8 cellular contexts compared by ENCODE assay signal in genomic region chr10:43105119-43105792, GRCh38. TPM values are rescaled to one million over a fixed set of nuclear protein-coding genes. Genes with fewer than 3 reads are reported as not detected.
DNase-seq lines count a peak whose midpoint lies in the region; ATAC-seq and TF ChIP-seq lines count a peak whose summit lies in the region.

No MANE protein-coding gene starts in this region.

- H3K36me3 ChIP-seq in HUES48 (ENCODE audit: control insufficient read depth, insufficient read depth, low read length): no peaks in the 10 kb centered on the region
- no peaks in the 10 kb centered on the region for H3K36me3 ChIP-seq in SJCRH30
- H3K36me3 ChIP-seq in gastroesophageal sphincter: no peaks in the 10 kb centered on the region
- no peaks in the 10 kb centered on the region for H3K36me3 ChIP-seq in neuronal stem cell (replicated peaks in 1 of 2; ENCODE audit: control insufficient read depth in 2 of 2, insufficient read depth in 2 of 2, low read length in 2 of 2)
- no peaks in the 10 kb centered on the region for H3K36me3 ChIP-seq in stomach

- H3K23ac ChIP-seq in neuronal stem cell (ENCODE audit: low read depth, low read length, poor library complexity): peak overlapping the region; percentile 52

- intact Hi-C loops in stomach (cut with DNase I; ENCODE audit: low total_unique reads): loop anchor here (5.0 kb wide), 1 partner anchor 353 kb away; no protein-coding TSS in a partner anchor

- H3K18ac ChIP-seq in neuronal stem cell (ENCODE audit: low read length): peak overlapping the region; percentile 98

- H3K4me3 ChIP-seq in HUES48 (ENCODE audit: low read depth, low read length) (peak overlapping the region; percentile 60), SJCRH30 (no peak overlapping the region), gastroesophageal sphincter (peak overlapping the region; percentile 44 to 64), neuronal stem cell (ENCODE audit: low read length in 2 of 2) (peak overlapping the region; percentile 39 to 82), stomach (peak overlapping the region; percentile 50 to 73 (median 60))

- H2BK15ac ChIP-seq in neuronal stem cell (ENCODE audit: low read length): peak overlapping the region; percentile 77

- H3K9ac ChIP-seq in HUES48 (ENCODE audit: low read depth, low read length): peak overlapping the region; percentile 49; the same call in 1 of the 2 replicates
- peak overlapping the region; percentile 91 for H3K9ac ChIP-seq in neuronal stem cell (ENCODE audit: low read depth, low read length, poor library complexity)

- H3K14ac ChIP-seq in neuronal stem cell (ENCODE audit: low read length): peak overlapping the region; percentile 99

- ATAC-seq in GM21447 (IDR thresholded peaks at IDR 0.05; ENCODE audit: unreplicated experiment) (peak; percentile 76), gastroesophageal sphincter (peak; percentile 88)

- H2BK12ac ChIP-seq in neuronal stem cell (ENCODE audit: low read length): peak overlapping the region; percentile 87

- H3K4me1 ChIP-seq in HUES48 (ENCODE audit: control insufficient read depth, insufficient read depth, low read length): peaks cover 3% of the 10 kb centered on the region; the same call in 1 of the 2 replicates
- H3K4me1 ChIP-seq in SJCRH30: no peaks in the 10 kb centered on the region
- peaks cover 0 to 21% (median 6%) of the 10 kb centered on the region in 3 donors for H3K4me1 ChIP-seq in gastroesophageal sphincter
- peaks cover 4 to 6% of the 10 kb centered on the region in 2 donors for H3K4me1 ChIP-seq in neuronal stem cell (ENCODE audit: control insufficient read depth in 2 of 2, insufficient read depth in 1 of 2, low read depth in 1 of 2, low read length in 2 of 2)
- H3K4me1 ChIP-seq in stomach: peaks cover 6 to 19% (median 18%) of the 10 kb centered on the region in 4 donors

- TF ChIP-seq CTCF in gastroesophageal sphincter (IDR thresholded peaks at IDR 0.05): peak in 3 of 4 experiments; percentile 98 to 100 (median 99)
- peak in 6 of 7 experiments; percentile 17 to 99 (median 98) for TF ChIP-seq CTCF in stomach (IDR thresholded peaks at IDR 0.05)

- no CpG with 5 or more reads among the region's 64 CpGs for WGBS in gastroesophageal sphincter (ENCODE audit: low coverage in 1 of 2), 2 donors
- no CpG with 5 or more reads among the region's 64 CpGs for WGBS in neuronal stem cell (ENCODE audit: extremely low coverage in 2 of 2, insufficient read length in 2 of 2, insufficient replicate concordance in 1 of 2), 2 donors
- 0 to 2% (median 1%) methylated on average over 42 to 64 of the region's 64 CpGs for WGBS in stomach, 5 donors

- H3K4ac ChIP-seq in neuronal stem cell (ENCODE audit: low read length): no peak overlapping the region

- no peak overlapping the region for H4K91ac ChIP-seq in neuronal stem cell (ENCODE audit: low read depth, low read length, poor library complexity)

- no peak overlapping the region for H3K27ac ChIP-seq in HUES48 (ENCODE audit: low read depth, low read length)
- no peak overlapping the region for H3K27ac ChIP-seq in SJCRH30
- H3K27ac ChIP-seq in gastroesophageal sphincter: peak overlapping the region in 2 of 4 donors; percentile 35 to 47
- no peak overlapping the region for H3K27ac ChIP-seq in neuronal stem cell (replicated peaks; ENCODE audit: low read length)
- H3K27ac ChIP-seq in stomach: peak overlapping the region in 1 of 5 donors; percentile 31

- TF ChIP-seq EP300 in gastroesophageal sphincter (IDR thresholded peaks at IDR 0.05): no peak
- no peak for TF ChIP-seq EP300 in stomach (IDR thresholded peaks at IDR 0.05)

- H3K4me2 ChIP-seq in neuronal stem cell (ENCODE audit: insufficient read depth, low read length, poor library complexity, severe bottlenecking): peak overlapping the region; percentile 97

- H3K27me3 ChIP-seq in HUES48 (ENCODE audit: control insufficient read depth, insufficient read depth, low read length) (peaks cover 20% of the 10 kb centered on the region), SJCRH30 (no peaks in the 10 kb centered on the region), gastroesophageal sphincter (peaks cover 45% of the 10 kb centered on the region), neuronal stem cell (ENCODE audit: control insufficient read depth in 3 of 3, insufficient read depth in 3 of 3, low read depth in 1 of 3, low read length in 3 of 3) (peaks cover 0 to 37% (median 11%) of the 10 kb centered on the region in 3 experiments), stomach (peaks cover 0 to 49% (median 10%) of the 10 kb centered on the region in 3 donors)

- H2AFZ ChIP-seq in neuronal stem cell (ENCODE audit: low read length): peak overlapping the region; percentile 99

- peak overlapping the region; percentile 56 for H4K8ac ChIP-seq in neuronal stem cell (ENCODE audit: low read depth, low read length)

- DNase-seq in DMS114 treated with DMSO at 0.1 percent for 48 hours (lab: John Stamatoyannopoulos, UW; ENCODE audit: unreplicated experiment) (peak; percentile 76), SJCRH30 (peak; percentile 38 to 54), neuronal stem cell (ENCODE audit: low spot score) (peak; percentile 81), stomach (peak; percentile 75)
- DNase-seq in activated gamma-delta T cell treated with anti-CD3 and anti-CD28 coated beads, Interleukin-2, amount 50 U/mL, for 16 hours (ENCODE audit: low read depth): peak; percentile 63

- no peaks in the 10 kb centered on the region for H3K9me3 ChIP-seq in HUES48 (ENCODE audit: control insufficient read depth, insufficient read depth, low read length)
- no peaks in the 10 kb centered on the region for H3K9me3 ChIP-seq in SJCRH30 (replicated peaks)
- H3K9me3 ChIP-seq in gastroesophageal sphincter: no peaks in the 10 kb centered on the region
- no peaks in the 10 kb centered on the region for H3K9me3 ChIP-seq in neuronal stem cell (replicated peaks in 1 of 2; ENCODE audit: control insufficient read depth in 2 of 2, insufficient read depth in 1 of 2, low read depth in 1 of 2, low read length in 2 of 2)
- no peaks in the 10 kb centered on the region for H3K9me3 ChIP-seq in stomach

- peak overlapping the region; percentile 73 for H2AK5ac ChIP-seq in neuronal stem cell (ENCODE audit: low read depth, low read length)

- no peak for TF ChIP-seq POLR2A in gastroesophageal sphincter (IDR thresholded peaks at IDR 0.05)
- no peak for TF ChIP-seq POLR2A in stomach (IDR thresholded peaks at IDR 0.05)

- H3K79me1 ChIP-seq in neuronal stem cell (ENCODE audit: low read depth, low read length): peaks cover 4% of the 10 kb centered on the region

- peak overlapping the region; percentile 11 for H2BK5ac ChIP-seq in neuronal stem cell (ENCODE audit: low read length)

- H2BK120ac ChIP-seq in neuronal stem cell (ENCODE audit: low read depth, low read length): peak overlapping the region; percentile 76

RNA-seq across cellular contexts. Expression of gene RET, which starts 28.4 kb away (rescaled TPM):
- 0.02 TPM in 1 of 2 replicates, not detected in the other for total RNA-seq in SJCRH30 (2014; rRNA removed; shearing (Covaris generic))
- total RNA-seq in gastroesophageal sphincter (1 to 10 TPM; 1.4 to 3.9 (median 1.8) TPM), stomach (1 to 10 TPM in 3 of 5 donors, not detected in 2; 3.1 to 9.8 (median 3.2) TPM)
- polyA plus RNA-seq in neuronal stem cell (2013, experiment 1 of 2): 2.3 TPM
- polyA plus RNA-seq in neuronal stem cell (2013, experiment 2 of 2): 2.2 TPM
- polyA plus RNA-seq in stomach: 1 to 10 TPM in 1 of 3 donors, under 1 TPM in 2; 0.31 to 1.9 (median 0.93) TPM

RNA-seq across cellular contexts. Expression of gene CSGALNACT2, which starts 33.0 kb away (rescaled TPM):
- total RNA-seq in SJCRH30 (2014; rRNA removed; shearing (Covaris generic)): 5.9 and 7.9 TPM in 2 replicates
- total RNA-seq in gastroesophageal sphincter (10 to 100 TPM; 28.4 to 37.4 (median 32.7) TPM), stomach (10 to 100 TPM in 2 of 5 donors, 1 to 10 TPM in 3; 2.0 to 30.1 (median 8.9) TPM)
- polyA plus RNA-seq in neuronal stem cell (2013, experiment 1 of 2): 6.7 TPM
- 7.4 TPM for polyA plus RNA-seq in neuronal stem cell (2013, experiment 2 of 2)
- polyA plus RNA-seq in stomach: 10 to 100 TPM in 1 of 3 donors, 1 to 10 TPM in 2; 4.1 to 10.7 (median 6.7) TPM
